Comparison of ENCODE assay signal across 9 cellular contexts in genomic region chr3:171286580-171287249, GRCh38.
DNase-seq lines count a peak whose midpoint lies in the region; ATAC-seq lines count a peak whose summit lies in the region.
"Had no signal": no experiment of that assay in that cellular context is flagged by ENCODE, and none has a peak within 500 bp of the region (broad histone marks: within the 10 kb centered on the region; RNA-seq: fewer than 3 reads in every experiment).

No MANE protein-coding gene starts in this region.

- no peak overlapping the region for H2AK5ac ChIP-seq in trophoblast cell (ENCODE audit: low read length)

- no peak overlapping the region for H4K8ac ChIP-seq in trophoblast cell (ENCODE audit: low read depth, low read length)

- H2BK5ac ChIP-seq in trophoblast cell (ENCODE audit: low read depth, low read length, poor library complexity) = no peak overlapping the region

- H3K27ac ChIP-seq in Karpas-422 (ENCODE audit: low read length) (no peak overlapping the region), trophoblast cell (ENCODE audit: low read depth, low read length) (no peak overlapping the region)
- H3K27ac ChIP-seq: SJSA1 had no signal

- H3K18ac ChIP-seq in trophoblast cell (ENCODE audit: low read length) = no peak overlapping the region

- H3K23ac ChIP-seq in trophoblast cell (ENCODE audit: low read length) = no peak overlapping the region

- H4K12ac ChIP-seq in trophoblast cell (ENCODE audit: low read depth, low read length) = no peak overlapping the region

- no peaks in the 10 kb centered on the region for H3K79me2 ChIP-seq in Karpas-422 (ENCODE audit: low read length)
- no peaks in the 10 kb centered on the region for H3K79me2 ChIP-seq in trophoblast cell (ENCODE audit: control insufficient read depth, insufficient read depth, low read length, poor library complexity)

- H3K4me2 ChIP-seq in Karpas-422 (ENCODE audit: low read depth, low read length, poor library complexity, severe bottlenecking) (no peak overlapping the region), trophoblast cell (ENCODE audit: low read length) (no peak overlapping the region)

- H3K9ac ChIP-seq in Karpas-422 (ENCODE audit: low read length) = no peak overlapping the region
- no peak overlapping the region for H3K9ac ChIP-seq in trophoblast cell (ENCODE audit: low read length)

- H2BK12ac ChIP-seq in trophoblast cell (ENCODE audit: low read length) = no peak overlapping the region

- H2AFZ ChIP-seq in Karpas-422 (ENCODE audit: low read length) (no peak overlapping the region), trophoblast cell (ENCODE audit: insufficient read depth, low read length, poor library complexity) (no peak overlapping the region)

- no CpG with 5 or more reads among the region's 1 CpG for WGBS in trophoblast cell (ENCODE audit: extremely low coverage, insufficient coverage, insufficient read length)

- ATAC-seq in GM18511 (IDR thresholded peaks at IDR 0.05; ENCODE audit: unreplicated experiment) (peak; percentile 55), HG02571 (IDR thresholded peaks at IDR 0.05; ENCODE audit: unreplicated experiment) (peak; percentile 46), left lobe of liver (peak; percentile 98)

- H4K20me1 ChIP-seq in Karpas-422 (ENCODE audit: insufficient read depth, low read depth, low read length) = no peaks in the 10 kb centered on the region

- no peak overlapping the region for H4K91ac ChIP-seq in trophoblast cell (ENCODE audit: low read depth, low read length)

- H3K36me3 ChIP-seq in Karpas-422 (ENCODE audit: insufficient read depth, low read length) (no peaks in the 10 kb centered on the region), trophoblast cell (ENCODE audit: control insufficient read depth in 1 of 2, insufficient read depth in 2 of 2, low read length in 2 of 2) (no peaks in the 10 kb centered on the region)
- H3K36me3 ChIP-seq: SJSA1 had no signal

- DNase-seq in NCI-H510A treated with DMSO at 0.1 percent for 48 hours (lab: John Stamatoyannopoulos, UW) (peak; percentile 94), left lobe of liver (ENCODE audit: low spot score) (no peak), Karpas-422 (no peak), trophoblast cell (no peak), NCI-H524 (lab: John Stamatoyannopoulos, UW) (no peak), activated gamma-delta T cell treated with Interleukin-2 at 50 U/mL for 16 hours (no peak)

- no peak overlapping the region for H3K14ac ChIP-seq in trophoblast cell (ENCODE audit: low read length)

- H3K4me3 ChIP-seq in Karpas-422 (ENCODE audit: low read length) (no peak overlapping the region), trophoblast cell (ENCODE audit: low read depth, low read length) (no peak overlapping the region)
- H3K4me3 ChIP-seq: SJSA1 had no signal

- H3K9me2 ChIP-seq in Karpas-422 (replicated peaks; ENCODE audit: insufficient read depth, low read length) = no peaks in the 10 kb centered on the region

- H3K79me1 ChIP-seq in trophoblast cell (ENCODE audit: low read length) = no peaks in the 10 kb centered on the region

- H3K9me3 ChIP-seq in Karpas-422 (ENCODE audit: low read length) (no peaks in the 10 kb centered on the region), trophoblast cell (ENCODE audit: insufficient read depth, low read depth, low read length) (no peaks in the 10 kb centered on the region)
- H3K9me3 ChIP-seq: SJSA1 had no signal

- no peak overlapping the region for H3K4ac ChIP-seq in trophoblast cell (ENCODE audit: low read depth, low read length)

- H3K27me3 ChIP-seq in Karpas-422 (ENCODE audit: low read length) = no peaks in the 10 kb centered on the region
- no peaks in the 10 kb centered on the region for H3K27me3 ChIP-seq in trophoblast cell (ENCODE audit: insufficient read depth, low read length)
- H3K27me3 ChIP-seq: SJSA1 had no signal

- H2BK120ac ChIP-seq in trophoblast cell (ENCODE audit: insufficient read depth, low read length, poor library complexity) = no peak overlapping the region

- H3K4me1 ChIP-seq in Karpas-422 (ENCODE audit: low read length) (no peaks in the 10 kb centered on the region), trophoblast cell (ENCODE audit: control insufficient read depth in 1 of 2, insufficient read depth in 2 of 2, low read length in 2 of 2) (peaks cover 0 to 2% of the 10 kb centered on the region in 2 experiments)

Comparison
In these comparisons a context has a peak if more than half of its experiments do, and no peak if none do; other contexts are left out.
1. ATAC-seq: peak in every context shown above with its lines; median percentile 98 in left lobe of liver; 55 in GM18511; 46 in HG02571.